In the genomic region with DNA sequence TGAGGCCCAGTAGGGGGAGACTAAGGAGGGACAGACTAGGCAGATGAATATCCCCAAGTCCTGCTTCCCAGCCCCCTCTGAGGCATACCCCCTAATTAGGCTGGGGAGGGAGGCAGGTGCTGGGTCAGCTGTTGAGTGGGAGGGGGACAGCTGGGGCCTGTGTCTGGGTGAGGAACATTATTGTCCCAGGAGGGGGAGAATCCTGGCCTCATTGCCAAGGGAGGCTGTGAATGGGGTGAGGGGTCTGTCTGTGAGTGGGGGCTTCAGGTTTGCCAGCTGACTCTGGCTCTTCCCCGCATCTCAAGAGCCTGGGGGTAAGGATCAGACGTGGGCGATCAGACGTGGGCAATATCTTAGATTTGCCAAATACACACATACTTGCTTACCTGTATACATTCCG, we compare ENCODE assay signal across 1 cellular context.
TF ChIP-seq lines count a peak whose summit lies in the region.

No MANE protein-coding gene starts in this region.

TF ChIP-seq in SK-N-SH treated with all-trans-retinoic acid at 6 μM for 48 hours, 23 proteins besides CTCF, POLR2A, EP300 and RAD21 (continued from another document):
- TF ChIP-seq TOX (CRISPR knock-in tag; IDR thresholded peaks at IDR 0.05; ENCODE audit: borderline replicate concordance) = no peak
